Comparison of ENCODE assay signal across 24 cellular contexts in genomic region chr9:134592819-134593200, GRCh38. TPM values are rescaled to one million over a fixed set of nuclear protein-coding genes. Genes with fewer than 3 reads are reported as not detected.
DNase-seq lines count a peak whose midpoint lies in the region; ATAC-seq and TF ChIP-seq lines count a peak whose summit lies in the region.
"Had no signal": no experiment of that assay in that cellular context is flagged by ENCODE, and none has a peak within 500 bp of the region (broad histone marks: within the 10 kb centered on the region; RNA-seq: fewer than 3 reads in every experiment).

No MANE protein-coding gene starts in this region.

- peak overlapping the region; percentile 68 for H2BK5ac ChIP-seq in neuronal stem cell (ENCODE audit: low read length)

- no peak overlapping the region for H3K9ac ChIP-seq in neuronal stem cell (ENCODE audit: low read depth, low read length, poor library complexity)

- peak overlapping the region; percentile 49 for H3K23ac ChIP-seq in neuronal stem cell (ENCODE audit: low read depth, low read length, poor library complexity)

- no peaks in the 10 kb centered on the region for H3K9me3 Mint-ChIP-seq in chondrocyte (ENCODE audit: low read depth)
- no peaks in the 10 kb centered on the region for H3K9me3 Mint-ChIP-seq in activated T-helper 2 cell treated with anti-CD3 and anti-CD28 coated beads, Interferon-gamma antibody, Interleukin-2, Interleukin-4, amounts not matched to agents 10 μg/mL and 5 μg/mL and 100 μg/mL, durations not matched to agents 14 hours and 24 hours and 36 hours
- H3K9me3 Mint-ChIP-seq: activated CD4-positive, alpha-beta memory T cell treated with anti-CD3 and anti-CD28 coated beads, Interleukin-2, amount 10 ng/mL, durations not matched to agents 7 days and 5 days; activated T-cell treated with anti-CD3 and anti-CD28 coated beads, Interleukin-2, amount 50 U/mL, for 24 hours; effector memory CD8-positive, alpha-beta T cell had no signal

- no peak overlapping the region for H2AFZ ChIP-seq in neuronal stem cell (ENCODE audit: low read length)

- H2BK12ac ChIP-seq in neuronal stem cell (ENCODE audit: low read length), result no peak overlapping the region

- H3K27me3 ChIP-seq in right atrium auricular region (no peaks in the 10 kb centered on the region), neuronal stem cell (ENCODE audit: control insufficient read depth in 3 of 3, insufficient read depth in 3 of 3, low read depth in 1 of 3, low read length in 3 of 3) (no peaks in the 10 kb centered on the region)
- H3K27me3 ChIP-seq: MG63 had no signal

- H3K27ac ChIP-seq in right atrium auricular region, result peak overlapping the region in 1 of 2 donors; percentile 66
- no peak overlapping the region for H3K27ac ChIP-seq in neuronal stem cell (replicated peaks; ENCODE audit: low read length)

- peak overlapping the region; percentile 96 for H3K27ac Mint-ChIP-seq in chondrocyte (ENCODE audit: unreplicated experiment)
- no peak overlapping the region for H3K27ac Mint-ChIP-seq in activated T-helper 2 cell treated with anti-CD3 and anti-CD28 coated beads, Interferon-gamma antibody, Interleukin-2, Interleukin-4, amounts not matched to agents 10 μg/mL and 5 μg/mL and 100 μg/mL, durations not matched to agents 14 hours and 24 hours and 36 hours
- H3K27ac Mint-ChIP-seq: activated CD4-positive, alpha-beta memory T cell treated with anti-CD3 and anti-CD28 coated beads, Interleukin-2, amount 10 ng/mL, durations not matched to agents 7 days and 5 days; activated T-cell treated with anti-CD3 and anti-CD28 coated beads, Interleukin-2, amount 50 U/mL, for 24 hours; effector memory CD8-positive, alpha-beta T cell had no signal

- intact Hi-C loops in Right ventricle myocardium inferior (cut with DNase I), result no loop called here
- intact Hi-C loops in activated T-helper 2 cell treated with anti-CD3 and anti-CD28 coated beads, Interferon-gamma antibody, Interleukin-2, Interleukin-4, amounts not matched to agents 10 μg/mL and 5 μg/mL and 100 μg/mL, durations not matched to agents 14 hours and 24 hours and 36 hours (cut with micrococcal nuclease), result no loop called here

- DNase-seq in right atrium auricular region (ENCODE audit: low spot score) (peak; percentile 23), Right ventricle myocardium inferior (ENCODE audit: missing footprints) (no peak), chondrocyte (ENCODE audit: low spot score) (no peak), neuronal stem cell (ENCODE audit: low spot score) (no peak), activated T-cell treated with anti-CD3 and anti-CD28 coated beads for 4 hours (no peak)
- no peak for DNase-seq in activated T-helper 2 cell treated with anti-CD3 and anti-CD28 coated beads, Interferon-gamma antibody, Interleukin-2, Interleukin-4, amounts not matched to agents 10 μg/mL and 5 μg/mL and 100 μg/mL, durations not matched to agents 14 hours and 24 hours and 36 hours (ENCODE audit: low spot score)
- DNase-seq in activated CD4-positive, CD25-positive, alpha-beta regulatory T cell (lab: John Stamatoyannopoulos, UW), result no peak
- DNase-seq: activated CD4-positive, alpha-beta memory T cell treated with anti-CD3 and anti-CD28 coated beads, Interleukin-2, amount 10 ng/mL, durations not matched to agents 7 days and 5 days; activated naive CD4-positive, alpha-beta T cell treated with Interleukin-2 at 50 U/mL for 16 hours; activated T-cell treated with anti-CD3 and anti-CD28 coated beads, Interleukin-2, amount 50 U/mL, for 24 hours; C1 segment of cervical spinal cord; Calu3; effector memory CD8-positive, alpha-beta T cell; NCI-H1417; NCI-H2107; NCI-H446; PC-3; SHP77 had no signal

- H3K4me1 Mint-ChIP-seq in chondrocyte (ENCODE audit: low read depth), result peaks cover 42% of the 10 kb centered on the region
- no peaks in the 10 kb centered on the region for H3K4me1 Mint-ChIP-seq in activated T-helper 2 cell treated with anti-CD3 and anti-CD28 coated beads, Interferon-gamma antibody, Interleukin-2, Interleukin-4, amounts not matched to agents 10 μg/mL and 5 μg/mL and 100 μg/mL, durations not matched to agents 14 hours and 24 hours and 36 hours (ENCODE audit: low read depth)
- H3K4me1 Mint-ChIP-seq: activated CD4-positive, alpha-beta memory T cell treated with anti-CD3 and anti-CD28 coated beads, Interleukin-2, amount 10 ng/mL, durations not matched to agents 7 days and 5 days; neural crest cell had no signal

- WGBS in neuronal stem cell (ENCODE audit: extremely low coverage in 2 of 2, insufficient read length in 2 of 2, insufficient replicate concordance in 1 of 2), 2 donors, result no CpG with 5 or more reads among the region's 9 CpGs

- no peaks in the 10 kb centered on the region for H3K9me3 ChIP-seq in right atrium auricular region
- H3K9me3 ChIP-seq in neuronal stem cell (replicated peaks in 1 of 2; ENCODE audit: control insufficient read depth in 2 of 2, insufficient read depth in 1 of 2, low read depth in 1 of 2, low read length in 2 of 2), result no peaks in the 10 kb centered on the region
- H3K9me3 ChIP-seq: MG63 had no signal

- H3K4me3 ChIP-seq in right atrium auricular region, result no peak overlapping the region
- H3K4me3 ChIP-seq in neuronal stem cell (ENCODE audit: low read length in 2 of 2), result no peak overlapping the region
- H3K4me3 ChIP-seq: coronary artery, K562, MG63 had no signal

- H3K36me3 ChIP-seq in right atrium auricular region (no peaks in the 10 kb centered on the region), neuronal stem cell (replicated peaks in 1 of 2; ENCODE audit: control insufficient read depth in 2 of 2, insufficient read depth in 2 of 2, low read length in 2 of 2) (no peaks in the 10 kb centered on the region)
- H3K36me3 ChIP-seq: MG63 had no signal

- H2AK5ac ChIP-seq in neuronal stem cell (ENCODE audit: low read depth, low read length), result peak overlapping the region; percentile 0

- peaks cover 2% of the 10 kb centered on the region for H3K79me1 ChIP-seq in neuronal stem cell (ENCODE audit: low read depth, low read length)

- H3K27me3 Mint-ChIP-seq in chondrocyte (ENCODE audit: low read depth), result no peaks in the 10 kb centered on the region
- H3K27me3 Mint-ChIP-seq in activated T-helper 2 cell treated with anti-CD3 and anti-CD28 coated beads, Interferon-gamma antibody, Interleukin-2, Interleukin-4, amounts not matched to agents 10 μg/mL and 5 μg/mL and 100 μg/mL, durations not matched to agents 14 hours and 24 hours and 36 hours (ENCODE audit: low read depth), result no peaks in the 10 kb centered on the region
- H3K27me3 Mint-ChIP-seq: activated CD4-positive, alpha-beta memory T cell treated with anti-CD3 and anti-CD28 coated beads, Interleukin-2, amount 10 ng/mL, durations not matched to agents 7 days and 5 days had no signal

- no peak overlapping the region for H4K91ac ChIP-seq in neuronal stem cell (ENCODE audit: low read depth, low read length, poor library complexity)

- peak overlapping the region; percentile 1 for H2BK15ac ChIP-seq in neuronal stem cell (ENCODE audit: low read length)

- no peak overlapping the region for H4K8ac ChIP-seq in neuronal stem cell (ENCODE audit: low read depth, low read length)

- peak overlapping the region; percentile 31 for H3K14ac ChIP-seq in neuronal stem cell (ENCODE audit: low read length)

- no peak overlapping the region for H3K4me3 Mint-ChIP-seq in chondrocyte (ENCODE audit: unreplicated experiment)
- H3K4me3 Mint-ChIP-seq in activated T-helper 2 cell treated with anti-CD3 and anti-CD28 coated beads, Interferon-gamma antibody, Interleukin-2, Interleukin-4, amounts not matched to agents 10 μg/mL and 5 μg/mL and 100 μg/mL, durations not matched to agents 14 hours and 24 hours and 36 hours (ENCODE audit: low read depth), result no peak overlapping the region
- H3K4me3 Mint-ChIP-seq: activated CD4-positive, alpha-beta memory T cell treated with anti-CD3 and anti-CD28 coated beads, Interleukin-2, amount 10 ng/mL, durations not matched to agents 7 days and 5 days; activated T-cell treated with anti-CD3 and anti-CD28 coated beads, Interleukin-2, amount 50 U/mL, for 24 hours; effector memory CD8-positive, alpha-beta T cell; neural crest cell had no signal

- H2BK120ac ChIP-seq in neuronal stem cell (ENCODE audit: low read depth, low read length), result no peak overlapping the region

- H3K4me1 ChIP-seq in right atrium auricular region (peaks cover 0 to 14% of the 10 kb centered on the region in 2 donors), neuronal stem cell (ENCODE audit: control insufficient read depth in 2 of 2, insufficient read depth in 1 of 2, low read depth in 1 of 2, low read length in 2 of 2) (peaks cover 0 to 11% of the 10 kb centered on the region in 2 donors)

- H3K4me2 ChIP-seq in neuronal stem cell (ENCODE audit: insufficient read depth, low read length, poor library complexity, severe bottlenecking), result no peak overlapping the region

- H3K36me3 Mint-ChIP-seq in chondrocyte (ENCODE audit: low read depth), result no peaks in the 10 kb centered on the region
- H3K36me3 Mint-ChIP-seq in activated T-helper 2 cell treated with anti-CD3 and anti-CD28 coated beads, Interferon-gamma antibody, Interleukin-2, Interleukin-4, amounts not matched to agents 10 μg/mL and 5 μg/mL and 100 μg/mL, durations not matched to agents 14 hours and 24 hours and 36 hours (ENCODE audit: low read depth), result no peaks in the 10 kb centered on the region

- ATAC-seq in Right ventricle myocardium inferior, result no peak
- no peak for ATAC-seq in GM19463 (IDR thresholded peaks at IDR 0.05; ENCODE audit: unreplicated experiment)
- ATAC-seq: effector memory CD8-positive, alpha-beta T cell; HCT116 had no signal

- H3K18ac ChIP-seq in neuronal stem cell (ENCODE audit: low read length), result peak overlapping the region; percentile 88

- TF ChIP-seq CTCF in right atrium auricular region (IDR thresholded peaks at IDR 0.05) (no peak), chondrocyte (IDR thresholded peaks at IDR 0.05) (no peak)

- no peak overlapping the region for H3K4ac ChIP-seq in neuronal stem cell (ENCODE audit: low read length)

RNA-seq across cellular contexts. Expression of gene COL5A1, which starts 48.8 kb away (rescaled TPM):
- total RNA-seq in right atrium auricular region (10 to 100 TPM; 10.9 to 22.0 TPM), Right ventricle myocardium inferior (18.7 TPM), chondrocyte (2,235 to 2,410 TPM (median 2,315 TPM) in 3 replicates)
- polyA plus RNA-seq in neuronal stem cell (2013, experiment 1 of 2), result 10.1 TPM
- polyA plus RNA-seq in neuronal stem cell (2013, experiment 2 of 2), result 10.2 TPM
- total RNA-seq in activated T-helper 2 cell treated with anti-CD3 and anti-CD28 coated beads, Interferon-gamma antibody, Interleukin-2, Interleukin-4, amounts not matched to agents 10 μg/mL and 5 μg/mL and 100 μg/mL, durations not matched to agents 14 hours and 24 hours and 36 hours, result 0.11 TPM in 1 of 2 replicates, not detected in the other
- total RNA-seq: Calu3 had no signal

Comparison
In these comparisons a context has a peak if more than half of its experiments do, and no peak if none do; other contexts are left out.
1. RNA of gene COL5A1, which starts 48.8 kb away (total RNA-seq): 2,235 to 2,410 TPM in chondrocyte; 10.9 to 22.0 TPM in right atrium auricular region, 18.7 TPM in Right ventricle myocardium inferior (single experiment) and 0.11 TPM in activated T-helper 2 cell treated with anti-CD3 and anti-CD28 coated beads, Interferon-gamma antibody, Interleukin-2, Interleukin-4, amounts not matched to agents 10 μg/mL and 5 μg/mL and 100 μg/mL, durations not matched to agents 14 hours and 24 hours and 36 hours; every median in the first group is over 10 times any median in the second.